Comparison of ENCODE assay signal across 9 cellular contexts in genomic region chrX:109632906-109633504, GRCh38. TPM values are rescaled to one million over a fixed set of nuclear protein-coding genes. Genes with fewer than 3 reads are reported as not detected.
DNase-seq lines count a peak whose midpoint lies in the region; ATAC-seq and TF ChIP-seq lines count a peak whose summit lies in the region.
"Had no signal": no experiment of that assay in that cellular context is flagged by ENCODE, and none has a peak within 500 bp of the region (broad histone marks: within the 10 kb centered on the region; RNA-seq: fewer than 3 reads in every experiment).

No MANE protein-coding gene starts in this region.

- in situ Hi-C loops in transverse colon (cut with MboI; ENCODE audit: low pct_ligation_motif_present in 1 of 4, low pct_unique_long_range_greater_than_20kb in 1 of 4, low sequenced_read_pairs in 3 of 4), result loop anchor here in 3 of 4 donors (10.0 kb wide), 1 partner anchor 148 kb away; the partner anchor contains the start of gene GUCY2F (in 3 of the 3)

- ATAC-seq in GM21619 (IDR thresholded peaks at IDR 0.05; ENCODE audit: unreplicated experiment) (no peak), HG02973 (IDR thresholded peaks at IDR 0.05; ENCODE audit: unreplicated experiment) (no peak), HG02970 (IDR thresholded peaks at IDR 0.05; ENCODE audit: low FRiP score, unreplicated experiment) (no peak)
- ATAC-seq: stimulated activated naive B cell treated with anti-CD40 and anti-IgM and Interleukin-4, amounts not matched to agents 10 μg/mL and 1 μg/mL and 100 μg/mL, for 72 hours had no signal

- no peaks in the 10 kb centered on the region for H3K4me1 ChIP-seq in transverse colon

- WGBS in transverse colon (ENCODE audit: low coverage in 1 of 2), 2 donors, result 39 to 49% methylated on average over 4 to 5 of the region's 5 CpGs

- peak; percentile 54 for TF ChIP-seq CTCF in fibroblast of villous mesenchyme (IDR thresholded peaks at IDR 0.05; ENCODE audit: insufficient read depth, low read depth, low read length)
- peak; percentile 24 to 42 (median 35) for TF ChIP-seq CTCF in transverse colon (IDR thresholded peaks at IDR 0.05)

- TF ChIP-seq POLR2A in transverse colon (IDR thresholded peaks at IDR 0.05), result no peak

- DNase-seq in SKM-1 treated with dmso at 0.1 percent for 144 hours (lab: John Stamatoyannopoulos, UW; ENCODE audit: unreplicated experiment) (peak; percentile 3), SKM-1 (lab: John Stamatoyannopoulos, UW; ENCODE audit: unreplicated experiment) (no peak), OCI-M1 (lab: John Stamatoyannopoulos, UW) (peak; percentile 28), fibroblast of villous mesenchyme (ENCODE audit: low read depth) (peak; percentile 25), transverse colon (no peak)
- DNase-seq: stimulated activated naive B cell treated with anti-CD40 and anti-IgM and Interleukin-4, amounts not matched to agents 10 μg/mL and 1 μg/mL and 100 μg/mL, for 72 hours had no signal

- H3K9me3 ChIP-seq in transverse colon, result no peaks in the 10 kb centered on the region

- H3K36me3 ChIP-seq in transverse colon, result no peaks in the 10 kb centered on the region

- H3K27me3 ChIP-seq in transverse colon, result no peaks in the 10 kb centered on the region

- no peak overlapping the region for H3K27ac ChIP-seq in transverse colon

- intact Hi-C loops in transverse colon (cut with DNase I; ENCODE audit: low total_unique reads), result no loop called here

- TF ChIP-seq EP300 in transverse colon (IDR thresholded peaks at IDR 0.05; ENCODE audit: low read depth), result no peak

- H3K4me3 ChIP-seq in fibroblast of villous mesenchyme (ENCODE audit: low read depth, low read length) (no peak overlapping the region), transverse colon (no peak overlapping the region)

RNA-seq across cellular contexts. Expression of gene KCNE5, which starts 8.0 kb away (rescaled TPM):
- total RNA-seq in fibroblast of villous mesenchyme (0.32 TPM in 1 of 2 replicates, not detected in the other), transverse colon (not detected)

Comparison
In these comparisons a context has a peak if more than half of its experiments do, and no peak if none do; other contexts are left out.
1. DNase-seq: peak in SKM-1 treated with dmso at 0.1 percent for 144 hours (single experiment), OCI-M1 (single experiment) and fibroblast of villous mesenchyme (single experiment); none in SKM-1 (single experiment) and transverse colon (single experiment).